Comparison of ENCODE assay signal across 18 cellular contexts in genomic region chr5:9523090-9523813, GRCh38. TPM values are rescaled to one million over a fixed set of nuclear protein-coding genes. Genes with fewer than 3 reads are reported as not detected.
DNase-seq lines count a peak whose midpoint lies in the region; ATAC-seq, FAIRE-seq and TF ChIP-seq lines count a peak whose summit lies in the region.
"Had no signal": no experiment of that assay in that cellular context is flagged by ENCODE, and none has a peak within 500 bp of the region (broad histone marks: within the 10 kb centered on the region; RNA-seq: fewer than 3 reads in every experiment).

No MANE protein-coding gene starts in this region.

- no peak overlapping the region for H4K91ac ChIP-seq in mesenchymal stem cell (ENCODE audit: low read length)

- H2BK5ac ChIP-seq in mesenchymal stem cell (ENCODE audit: low read depth, low read length, poor library complexity, severe bottlenecking), result no peak overlapping the region

- no peak overlapping the region for H3K14ac ChIP-seq in mesenchymal stem cell (ENCODE audit: low read length in 2 of 2)

- no peak overlapping the region for H3K27ac ChIP-seq in mesenchymal stem cell (ENCODE audit: low read length, poor library complexity, severe bottlenecking)
- H3K27ac ChIP-seq in gastrocnemius medialis, result no peak overlapping the region
- H3K27ac ChIP-seq: esophagus squamous epithelium, tibial artery had no signal

- no peak overlapping the region for H2AFZ ChIP-seq in mesenchymal stem cell (ENCODE audit: low read depth, low read length)

- no peak overlapping the region for H3K23ac ChIP-seq in mesenchymal stem cell (ENCODE audit: low read length in 2 of 2)

- H3K4me1 ChIP-seq in mesenchymal stem cell (ENCODE audit: control insufficient read depth, insufficient read depth, low read depth, low read length) (peaks cover 12% of the 10 kb centered on the region), gastrocnemius medialis (no peaks in the 10 kb centered on the region)
- H3K4me1 ChIP-seq: tibial artery had no signal

- 66% methylated on average over 6 of the region's 6 CpGs for WGBS in mesenchymal stem cell

- intact Hi-C loops in gastrocnemius medialis (cut with DNase I; ENCODE audit: low total_unique reads), result no loop called here

- TF ChIP-seq CTCF in bronchial epithelial cell (IDR thresholded peaks at IDR 0.05; ENCODE audit: insufficient read depth, low read length, severe bottlenecking) (no peak), gastrocnemius medialis (IDR thresholded peaks at IDR 0.05 in 4 of 5, conservative IDR thresholded peaks at IDR 0.05 in 1 of 5) (no peak)

- no peak overlapping the region for H2AK5ac ChIP-seq in mesenchymal stem cell (ENCODE audit: low read length, severe bottlenecking)

- no peak overlapping the region for H3K4me3 ChIP-seq in bronchial epithelial cell (ENCODE audit: low read depth, low read length)
- H3K4me3 ChIP-seq in mesenchymal stem cell (ENCODE audit: insufficient read depth in 1 of 2, low read depth in 1 of 2, low read length in 2 of 2), result no peak overlapping the region
- no peak overlapping the region for H3K4me3 ChIP-seq in gastrocnemius medialis
- H3K4me3 ChIP-seq: esophagus squamous epithelium, tibial artery had no signal

- ATAC-seq in gastrocnemius medialis (no peak), HG03442 (IDR thresholded peaks at IDR 0.05; ENCODE audit: unreplicated experiment) (no peak)
- ATAC-seq: activated naive CD8-positive, alpha-beta T cell treated with anti-CD3 and anti-CD28 coated beads, Interleukin-2, amount 50 U/mL, for 24 hours had no signal

- TF ChIP-seq POLR2A in gastrocnemius medialis (IDR thresholded peaks at IDR 0.05), result no peak

- H2BK15ac ChIP-seq in mesenchymal stem cell (ENCODE audit: low read depth, poor library complexity, severe bottlenecking), result no peak overlapping the region

- H3K79me1 ChIP-seq in mesenchymal stem cell (replicated peaks; ENCODE audit: low read length, poor library complexity, severe bottlenecking), result peaks cover 42% of the 10 kb centered on the region

- H3K9me3 ChIP-seq in mesenchymal stem cell (ENCODE audit: control insufficient read depth, low read length) (no peaks in the 10 kb centered on the region), gastrocnemius medialis (no peaks in the 10 kb centered on the region)
- H3K9me3 ChIP-seq: esophagus squamous epithelium, tibial artery had no signal

- DNase-seq in EH (ENCODE audit: low read depth) (peak; percentile 71), M059J (ENCODE audit: low read depth) (peak; percentile 91), bronchial epithelial cell (ENCODE audit: low read depth) (peak; percentile 64), mesenchymal stem cell (peak; percentile 53), NCI-H146 treated with DMSO at 0.1 percent for 48 hours (lab: John Stamatoyannopoulos, UW; ENCODE audit: unreplicated experiment) (no peak), gastrocnemius medialis (no peak), cortex of kidney (lab: John Stamatoyannopoulos, UW) (no peak)
- DNase-seq: activated CD4-positive, alpha-beta T cell treated with anti-CD3 and anti-CD28 coated beads for 1 hour; activated naive CD8-positive, alpha-beta T cell treated with anti-CD3 and anti-CD28 coated beads, Interleukin-2, amount 50 U/mL, for 24 hours; activated T-cell treated with anti-CD3 and anti-CD28 coated beads, Interleukin-2, amount 50 U/mL, for 24 hours; C1 segment of cervical spinal cord; esophagus squamous epithelium; NCI-H1092 treated with DMSO at 0.1 percent for 48 hours; stimulated activated CD4-positive, alpha-beta T cell treated with anti-CD3 and anti-CD28 coated beads, Interleukin-1b, Interleukin-23, amount 100 ng/mL, for 48 hours; tibial artery had no signal

- H2BK120ac ChIP-seq in mesenchymal stem cell (ENCODE audit: low read depth, low read length), result no peak overlapping the region

- no peak overlapping the region for H3K4me2 ChIP-seq in mesenchymal stem cell (ENCODE audit: low read length, poor library complexity, severe bottlenecking)

- H3K9ac ChIP-seq in mesenchymal stem cell (ENCODE audit: low read length), result no peak overlapping the region

- no peaks in the 10 kb centered on the region for H3K36me3 ChIP-seq in bronchial epithelial cell (ENCODE audit: control insufficient read depth, insufficient read depth, low read length)
- peaks cover 0 to 8% of the 10 kb centered on the region in 2 experiments for H3K36me3 ChIP-seq in mesenchymal stem cell (ENCODE audit: control insufficient read depth in 1 of 2, insufficient read depth in 2 of 2, low read depth in 1 of 2, low read length in 2 of 2)
- H3K36me3 ChIP-seq in gastrocnemius medialis, result no peaks in the 10 kb centered on the region
- H3K36me3 ChIP-seq: esophagus squamous epithelium, tibial artery had no signal

- no peak for FAIRE-seq in bronchial epithelial cell (lab: Jason Lieb, UNC)
- FAIRE-seq: colon, G401.6 had no signal

- in situ Hi-C loops in gastrocnemius medialis (cut with MboI; ENCODE audit: low sequenced_read_pairs in 4 of 4), result no loop called here

- no peak overlapping the region for H3K4ac ChIP-seq in mesenchymal stem cell (ENCODE audit: low read depth in 1 of 2, low read length in 2 of 2)

- H3K18ac ChIP-seq in mesenchymal stem cell (ENCODE audit: low read depth in 1 of 2, low read length in 2 of 2), result no peak overlapping the region

- no peak overlapping the region for H4K8ac ChIP-seq in mesenchymal stem cell (ENCODE audit: low read length)

- no peak overlapping the region for H2BK12ac ChIP-seq in mesenchymal stem cell (ENCODE audit: low read length in 2 of 2)

- no peaks in the 10 kb centered on the region for H3K27me3 ChIP-seq in bronchial epithelial cell (ENCODE audit: control insufficient read depth, insufficient read depth, low read length)
- H3K27me3 ChIP-seq in mesenchymal stem cell (ENCODE audit: control insufficient read depth in 1 of 2, insufficient read depth in 1 of 2, low read length in 2 of 2), result no peaks in the 10 kb centered on the region
- H3K27me3 ChIP-seq in gastrocnemius medialis, result no peaks in the 10 kb centered on the region
- H3K27me3 ChIP-seq: esophagus squamous epithelium, tibial artery had no signal

RNA-seq across cellular contexts. Expression of gene SEMA5A, which starts 22.6 kb away (rescaled TPM):
- total RNA-seq in M059J (2014; rRNA removed; shearing (Covaris generic)), result 10.5 and 18.6 TPM in 2 replicates
- 1.3 and 1.6 TPM in 2 replicates for total RNA-seq in bronchial epithelial cell
- polyA plus RNA-seq in mesenchymal stem cell (2013, experiment 1 of 2), result 40.6 TPM
- 42.4 TPM for polyA plus RNA-seq in mesenchymal stem cell (2013, experiment 2 of 2)
- total RNA-seq in gastrocnemius medialis, result 1 to 10 TPM in 3 of 4 donors, under 1 TPM in 1; 0.46 to 3.2 (median 1.7) TPM

Comparison
In these comparisons a context has a peak if more than half of its experiments do, and no peak if none do; other contexts are left out.
1. DNase-seq: peak in EH (single experiment), M059J (single experiment), bronchial epithelial cell (single experiment) and mesenchymal stem cell (single experiment); none in NCI-H146 treated with DMSO at 0.1 percent for 48 hours (single experiment), gastrocnemius medialis (0 of 2) and cortex of kidney (single experiment).